ENCODE assay signal across 10 cellular contexts in the genomic region with DNA sequence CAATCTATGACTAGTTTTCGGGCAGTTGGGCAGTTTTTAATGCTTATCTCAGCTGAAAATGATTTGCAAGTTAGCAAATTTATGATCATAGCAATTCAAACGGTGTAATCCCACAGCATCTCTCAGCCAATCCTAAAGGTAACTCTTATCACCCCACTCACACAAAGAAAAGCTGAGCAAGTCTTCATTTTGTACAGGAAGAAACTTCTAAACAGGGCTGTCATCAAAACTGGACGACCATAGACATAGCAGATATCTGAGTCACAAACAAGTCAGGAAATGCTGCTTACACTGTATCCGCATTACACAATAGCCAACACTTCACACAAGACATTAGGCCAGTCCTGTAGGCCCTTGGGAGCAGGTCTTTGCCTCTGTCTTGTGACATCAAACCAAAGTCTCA. TPM values are rescaled to one million over a fixed set of nuclear protein-coding genes. Genes with fewer than 3 reads are reported as not detected.
DNase-seq lines count a peak whose midpoint lies in the region; ATAC-seq and TF ChIP-seq lines count a peak whose summit lies in the region.
"Had no signal": no experiment of that assay in that cellular context is flagged by ENCODE, and none has a peak within 500 bp of the region (broad histone marks: within the 10 kb centered on the region; RNA-seq: fewer than 3 reads in every experiment).

No MANE protein-coding gene starts in this region.

- H3K9me3 ChIP-seq in left ventricle myocardium inferior (replicated peaks) (no peaks in the 10 kb centered on the region), adipocyte (ENCODE audit: control insufficient read depth, low read length) (no peaks in the 10 kb centered on the region)
- H3K9me3 ChIP-seq: uterus had no signal

- ATAC-seq in Right ventricle myocardium superior (ENCODE audit: poor library complexity) (no peak), GM18502 (IDR thresholded peaks at IDR 0.05; ENCODE audit: poor library complexity, unreplicated experiment) (no peak), GM21576 (IDR thresholded peaks at IDR 0.05; ENCODE audit: unreplicated experiment) (no peak)

- TF ChIP-seq CTCF in left ventricle myocardium inferior (IDR thresholded peaks at IDR 0.05; ENCODE audit: borderline replicate concordance), result no peak

- H3K4me3 ChIP-seq in left ventricle myocardium inferior (no peak overlapping the region), adipocyte (ENCODE audit: low read length) (peak overlapping the region; percentile 35)
- H3K4me3 ChIP-seq: uterus had no signal

- peak overlapping the region; percentile 94 for H3K27ac ChIP-seq in left ventricle myocardium inferior (replicated peaks)
- H3K27ac ChIP-seq: uterus had no signal

- H3K4me1 ChIP-seq in left ventricle myocardium inferior (peaks cover 60% of the 10 kb centered on the region), adipocyte (ENCODE audit: control insufficient read depth, insufficient read depth, low read length) (peaks cover 56% of the 10 kb centered on the region)
- H3K4me1 ChIP-seq: uterus had no signal

- H3K9ac ChIP-seq in adipocyte (ENCODE audit: low read length), result peak overlapping the region; percentile 91

- H3K27me3 ChIP-seq in left ventricle myocardium inferior (ENCODE audit: low read depth) (no peaks in the 10 kb centered on the region), adipocyte (replicated peaks; ENCODE audit: control insufficient read depth, insufficient read depth, low read length) (no peaks in the 10 kb centered on the region)
- H3K27me3 ChIP-seq: uterus had no signal

- no peak for DNase-seq in left ventricle myocardium inferior
- no peak for DNase-seq in Right ventricle myocardium superior
- peak; percentile 88 for DNase-seq in adipocyte (ENCODE audit: low read depth)
- peak; percentile 80 for DNase-seq in islet precursor cell
- DNase-seq in activated CD4-positive, alpha-beta T cell treated with anti-CD3 and anti-CD28 coated beads for 1 hour, result no peak
- DNase-seq in inferior parietal cortex (ENCODE audit: extremely low spot score), result no peak
- DNase-seq: NCI-H2081 treated with DMSO at 0.1 percent for 48 hours, uterus had no signal

- H3K36me3 ChIP-seq in left ventricle myocardium inferior, result no peaks in the 10 kb centered on the region
- H3K36me3 ChIP-seq in adipocyte (ENCODE audit: control insufficient read depth, insufficient read depth, low read length, severe bottlenecking), result no peaks in the 10 kb centered on the region
- H3K36me3 ChIP-seq: uterus had no signal

- intact Hi-C loops in left ventricle myocardium inferior (cut with micrococcal nuclease) (loop anchor here (5.0 to 10.0 kb wide), 2 partner anchors 606 to 848 kb away; no protein-coding TSS in a partner anchor), Right ventricle myocardium superior (cut with DNase I) (no loop called here)

RNA-seq across cellular contexts. Expression of gene ENC1, which starts 2.6 kb away (rescaled TPM):
- 3.8 TPM for total RNA-seq in left ventricle myocardium inferior
- total RNA-seq in Right ventricle myocardium superior, result 2.3 TPM

RNA-seq across cellular contexts. Expression of gene HEXB, which starts 41.9 kb away (rescaled TPM):
- 138 TPM for total RNA-seq in left ventricle myocardium inferior
- 83.6 TPM for total RNA-seq in Right ventricle myocardium superior

Comparison
In these comparisons a context has a peak if more than half of its experiments do, and no peak if none do; other contexts are left out.
1. DNase-seq: peak in adipocyte (single experiment) and islet precursor cell (single experiment); none in left ventricle myocardium inferior (single experiment), Right ventricle myocardium superior (single experiment), activated CD4-positive, alpha-beta T cell treated with anti-CD3 and anti-CD28 coated beads for 1 hour (single experiment) and inferior parietal cortex (single experiment).